In genomic region chr2:130825231-130825971, GRCh38 we compare ENCODE assay signal across 12 cellular contexts. TPM values are rescaled to one million over a fixed set of nuclear protein-coding genes. Genes with fewer than 3 reads are reported as not detected.
DNase-seq lines count a peak whose midpoint lies in the region; ATAC-seq and TF ChIP-seq lines count a peak whose summit lies in the region.
"Had no signal": no experiment of that assay in that cellular context is flagged by ENCODE, and none has a peak within 500 bp of the region (broad histone marks: within the 10 kb centered on the region; RNA-seq: fewer than 3 reads in every experiment).

No MANE protein-coding gene starts in this region.

- intact Hi-C loops in activated CD4-positive, alpha-beta T cell treated with anti-CD3 and anti-CD28 coated beads, Interleukin-2, amount 10 ng/mL, durations not matched to agents 24 days and 14 days (cut with micrococcal nuclease) = loop anchor here (2.0 kb wide), 1 partner anchor 329 kb away; no protein-coding TSS in a partner anchor

- H3K27ac ChIP-seq in RWPE2 (ENCODE audit: poor library complexity, severe bottlenecking) = peak overlapping the region; percentile 45
- H3K27ac ChIP-seq: GM23248, hepatocyte, pancreas had no signal

- no peaks in the 10 kb centered on the region for H3K27me3 ChIP-seq in RWPE2 (ENCODE audit: insufficient read depth, poor library complexity, severe bottlenecking)
- H3K27me3 ChIP-seq: hepatocyte, pancreas had no signal

- ATAC-seq in RWPE2 (ENCODE audit: low read depth) (peak; percentile 40), HG03565 (IDR thresholded peaks at IDR 0.05; ENCODE audit: unreplicated experiment) (no peak)
- no peak for ATAC-seq in stimulated activated effector memory CD8-positive, alpha-beta T cell treated with anti-CD3 and anti-CD28 coated beads, Interleukin-12 subunit alpha, Interleukin-12 subunit beta, amount 100 ng/mL, for 72 hours

- no peak for TF ChIP-seq CTCF in RWPE2 (IDR thresholded peaks at IDR 0.05; ENCODE audit: poor library complexity, severe bottlenecking)

- peaks cover 18% of the 10 kb centered on the region for H3K27me3 Mint-ChIP-seq in activated CD4-positive, alpha-beta T cell treated with anti-CD3 and anti-CD28 coated beads, Interleukin-2, amount 10 ng/mL, durations not matched to agents 24 days and 14 days

- no peaks in the 10 kb centered on the region for H3K9me3 Mint-ChIP-seq in activated CD4-positive, alpha-beta T cell treated with anti-CD3 and anti-CD28 coated beads, Interleukin-2, amount 10 ng/mL, durations not matched to agents 24 days and 14 days
- no peaks in the 10 kb centered on the region for H3K9me3 Mint-ChIP-seq in stimulated activated effector memory CD8-positive, alpha-beta T cell treated with anti-CD3 and anti-CD28 coated beads, Interleukin-12 subunit alpha, Interleukin-12 subunit beta, amount 100 ng/mL, for 72 hours

- H3K36me3 Mint-ChIP-seq in activated CD4-positive, alpha-beta T cell treated with anti-CD3 and anti-CD28 coated beads, Interleukin-2, amount 10 ng/mL, durations not matched to agents 24 days and 14 days (ENCODE audit: low read depth) = no peaks in the 10 kb centered on the region
- no peaks in the 10 kb centered on the region for H3K36me3 Mint-ChIP-seq in stimulated activated effector memory CD8-positive, alpha-beta T cell treated with anti-CD3 and anti-CD28 coated beads, Interleukin-12 subunit alpha, Interleukin-12 subunit beta, amount 100 ng/mL, for 72 hours

- no peaks in the 10 kb centered on the region for H3K9me3 ChIP-seq in RWPE2 (ENCODE audit: severe bottlenecking)
- H3K9me3 ChIP-seq: pancreas had no signal

- no peaks in the 10 kb centered on the region for H3K36me3 ChIP-seq in RWPE2 (ENCODE audit: low read depth)
- H3K36me3 ChIP-seq: pancreas had no signal

- no peak for DNase-seq in activated CD4-positive, alpha-beta T cell treated with anti-CD3 and anti-CD28 coated beads, Interleukin-2, amount 10 ng/mL, durations not matched to agents 24 days and 14 days
- DNase-seq in activated CD4-positive, alpha-beta T cell treated with anti-CD3 and anti-CD28 coated beads for 4 hours = no peak
- DNase-seq in RWPE2 (ENCODE audit: low spot score) (peak; percentile 60), globus pallidus (ENCODE audit: low spot score) (peak; percentile 86), NCI-H345 (lab: John Stamatoyannopoulos, UW) (no peak)
- no peak for DNase-seq in stimulated activated effector memory CD8-positive, alpha-beta T cell treated with anti-CD3 and anti-CD28 coated beads, Interleukin-12 subunit alpha, Interleukin-12 subunit beta, amount 100 ng/mL, for 72 hours (ENCODE audit: low spot score in 2 of 2)
- no peak for DNase-seq in stimulated activated CD4-positive, alpha-beta T cell treated with anti-CD3 and anti-CD28 coated beads, Interleukin-2, amount 100 ng/mL, for 24 hours
- DNase-seq: amniotic stem cell, GM23248 had no signal

- peaks cover 51% of the 10 kb centered on the region for H3K4me1 ChIP-seq in RWPE2 (ENCODE audit: insufficient read depth, poor library complexity, severe bottlenecking)
- H3K4me1 ChIP-seq: pancreas had no signal

- H3K4me3 ChIP-seq in RWPE2 (ENCODE audit: severe bottlenecking) = no peak overlapping the region
- H3K4me3 ChIP-seq: GM23248, hepatocyte, pancreas had no signal

- H3K4me1 Mint-ChIP-seq in activated CD4-positive, alpha-beta T cell treated with anti-CD3 and anti-CD28 coated beads, Interleukin-2, amount 10 ng/mL, durations not matched to agents 24 days and 14 days = peaks cover 20% of the 10 kb centered on the region
- peaks cover 22% of the 10 kb centered on the region for H3K4me1 Mint-ChIP-seq in stimulated activated effector memory CD8-positive, alpha-beta T cell treated with anti-CD3 and anti-CD28 coated beads, Interleukin-12 subunit alpha, Interleukin-12 subunit beta, amount 100 ng/mL, for 72 hours

- H3K4me3 Mint-ChIP-seq in activated CD4-positive, alpha-beta T cell treated with anti-CD3 and anti-CD28 coated beads, Interleukin-2, amount 10 ng/mL, durations not matched to agents 24 days and 14 days = no peak overlapping the region
- H3K4me3 Mint-ChIP-seq in stimulated activated effector memory CD8-positive, alpha-beta T cell treated with anti-CD3 and anti-CD28 coated beads, Interleukin-12 subunit alpha, Interleukin-12 subunit beta, amount 100 ng/mL, for 72 hours = peak overlapping the region; percentile 17

- H3K27ac Mint-ChIP-seq in activated CD4-positive, alpha-beta T cell treated with anti-CD3 and anti-CD28 coated beads, Interleukin-2, amount 10 ng/mL, durations not matched to agents 24 days and 14 days = peak overlapping the region; percentile 69
- peak overlapping the region; percentile 84 for H3K27ac Mint-ChIP-seq in stimulated activated effector memory CD8-positive, alpha-beta T cell treated with anti-CD3 and anti-CD28 coated beads, Interleukin-12 subunit alpha, Interleukin-12 subunit beta, amount 100 ng/mL, for 72 hours

RNA-seq across cellular contexts. Expression of gene ARHGEF4, which starts 11.3 kb away (rescaled TPM):
- total RNA-seq in activated CD4-positive, alpha-beta T cell treated with anti-CD3 and anti-CD28 coated beads, Interleukin-2, amount 10 ng/mL, durations not matched to agents 24 days and 14 days = 0.07 and 0.31 TPM in 2 replicates

Comparison
In these comparisons a context has a peak if more than half of its experiments do, and no peak if none do; other contexts are left out.
1. DNase-seq: peak in RWPE2 (single experiment) and globus pallidus (single experiment); none in activated CD4-positive, alpha-beta T cell treated with anti-CD3 and anti-CD28 coated beads, Interleukin-2, amount 10 ng/mL, durations not matched to agents 24 days and 14 days (single experiment), activated CD4-positive, alpha-beta T cell treated with anti-CD3 and anti-CD28 coated beads for 4 hours (0 of 2), stimulated activated effector memory CD8-positive, alpha-beta T cell treated with anti-CD3 and anti-CD28 coated beads, Interleukin-12 subunit alpha, Interleukin-12 subunit beta, amount 100 ng/mL, for 72 hours (0 of 2), stimulated activated CD4-positive, alpha-beta T cell treated with anti-CD3 and anti-CD28 coated beads, Interleukin-2, amount 100 ng/mL, for 24 hours (0 of 2) and NCI-H345 (single experiment).